In the genomic region with DNA sequence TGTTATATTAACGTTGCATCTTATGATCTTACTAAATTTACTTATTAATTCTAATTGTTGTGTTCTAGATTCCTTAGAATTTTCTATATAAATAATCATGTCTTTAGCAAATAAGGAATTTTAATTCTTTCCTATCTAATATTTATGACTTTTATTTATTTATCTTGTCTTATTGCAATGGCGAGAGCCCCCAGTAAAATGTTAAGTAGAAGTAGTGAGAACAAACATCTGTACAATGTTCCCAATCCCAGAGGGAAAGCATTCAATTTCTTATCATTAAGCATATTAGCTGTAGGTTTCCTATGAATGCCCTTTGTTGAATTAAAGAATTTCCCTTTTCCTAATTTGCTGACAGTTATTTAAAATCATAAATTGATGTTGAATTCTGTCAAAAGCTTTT, we compare ENCODE assay signal across 2 cellular contexts.
TF ChIP-seq lines count a peak whose summit lies in the region.

No MANE protein-coding gene starts in this region.

TF ChIP-seq in HEK293, 187 proteins besides CTCF, POLR2A, EP300 and RAD21 (continued from another document):
- TF ChIP-seq, protein P1, sequence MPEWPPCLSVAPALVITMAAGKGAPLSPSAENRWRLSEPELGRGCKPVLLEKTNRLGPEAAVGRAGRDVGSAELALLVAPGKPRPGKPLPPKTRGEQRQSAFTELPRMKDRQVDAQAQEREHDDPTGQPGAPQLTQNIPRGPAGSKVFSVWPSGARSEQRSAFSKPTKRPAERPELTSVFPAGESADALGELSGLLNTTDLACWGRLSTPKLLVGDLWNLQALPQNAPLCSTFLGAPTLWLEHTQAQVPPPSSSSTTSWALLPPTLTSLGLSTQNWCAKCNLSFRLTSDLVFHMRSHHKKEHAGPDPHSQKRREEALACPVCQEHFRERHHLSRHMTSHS (tag by site-specific recombination; IDR thresholded peaks at IDR 0.05) = no peak
- TF ChIP-seq ZNF221 (tag by site-specific recombination; IDR thresholded peaks at IDR 0.05; ENCODE audit: borderline replicate concordance) (no peak), ZSCAN16 (tag by site-specific recombination; IDR thresholded peaks at IDR 0.05) (no peak)

TF ChIP-seq in K562, 482 proteins besides CTCF, POLR2A, EP300 and RAD21 (continued from another document):
- TF ChIP-seq NR2C2 (CRISPR knock-in tag; IDR thresholded peaks at IDR 0.05) (no peak), NR2C2 (tag; IDR thresholded peaks at IDR 0.05) (no peak), PYGO2 (tag; IDR thresholded peaks at IDR 0.05) (no peak)
